ENCODE assay signal across 14 cellular contexts in the genomic region with DNA sequence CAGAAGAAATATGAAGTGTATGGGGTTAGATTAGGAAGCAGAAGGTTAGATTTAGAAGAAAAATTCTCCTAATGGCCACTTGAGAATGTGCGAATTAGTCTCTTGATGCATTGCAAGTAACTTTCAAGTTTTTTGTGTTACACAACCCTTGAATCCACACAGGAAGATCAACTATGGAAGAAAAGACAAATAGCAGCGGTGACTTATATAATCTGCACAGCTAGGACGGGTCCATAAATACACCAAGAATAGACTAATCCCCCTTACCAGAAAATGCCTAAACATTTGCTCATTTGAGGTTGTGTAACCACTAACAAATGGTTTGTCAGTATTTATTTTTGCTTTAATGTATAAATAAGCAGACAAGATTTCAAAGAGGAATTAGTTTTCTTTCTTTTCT.
"Had no signal": no experiment of that assay in that cellular context is flagged by ENCODE, and none has a peak within 500 bp of the region (broad histone marks: within the 10 kb centered on the region; RNA-seq: fewer than 3 reads in every experiment).

No MANE protein-coding gene starts in this region.

- H3K27ac ChIP-seq: colonic mucosa, heart right ventricle, neutrophil, parathyroid adenoma, suprapubic skin, transverse colon, vagina had no signal

- H3K4me1 ChIP-seq: colonic mucosa, heart right ventricle, parathyroid adenoma, suprapubic skin, transverse colon, vagina had no signal

- H3K36me3 ChIP-seq: colonic mucosa, heart right ventricle, neutrophil, suprapubic skin, transverse colon, vagina had no signal

- H3K9me3 ChIP-seq: colonic mucosa, heart right ventricle, neutrophil, suprapubic skin, transverse colon, vagina had no signal

- DNase-seq: activated B cell treated with CpG ODN at 0.5 μM for 24 hours; activated CD4-positive, alpha-beta memory T cell treated with anti-CD3 and anti-CD28 coated beads, Interleukin-2, amount 10 ng/mL, durations not matched to agents 7 days and 5 days; activated CD4-positive, alpha-beta T cell treated with anti-CD3 and anti-CD28 coated beads for 48 hours; activated CD8-positive, alpha-beta memory T cell treated with anti-CD3 and anti-CD28 coated beads, Interleukin-2, amount 10 ng/mL, durations not matched to agents 7 days and 5 days; central memory CD4-positive, alpha-beta T cell; colonic mucosa; heart right ventricle; immature natural killer cell; stimulated activated naive CD8-positive, alpha-beta T cell treated with anti-CD3 and anti-CD28 coated beads, Interleukin-15, Interleukin-2, amounts not matched to agents 100 U/mL and 50 U/mL, for 24 hours; transverse colon had no signal

- H2AFZ ChIP-seq: parathyroid adenoma had no signal

- H3K4me3 ChIP-seq: colonic mucosa, heart right ventricle, suprapubic skin, transverse colon, vagina had no signal

- H3K79me2 ChIP-seq: parathyroid adenoma had no signal

- H3K27me3 ChIP-seq: colonic mucosa, heart right ventricle, neutrophil, suprapubic skin, transverse colon, vagina had no signal

- H3K9ac ChIP-seq: parathyroid adenoma had no signal
